Comparison of ENCODE assay signal across 8 cellular contexts in genomic region chr16:2026461-2027023, GRCh38. TPM values are rescaled to one million over a fixed set of nuclear protein-coding genes. Genes with fewer than 3 reads are reported as not detected.
DNase-seq lines count a peak whose midpoint lies in the region; TF ChIP-seq lines count a peak whose summit lies in the region.

Gene NHERF2 (plus strand): TSS chr16:2026902. CDS start chr16:2027006, 104 bp downstream.

- H3K36me3 ChIP-seq in cardiac muscle cell (no peaks in the 10 kb centered on the region), trophoblast cell (ENCODE audit: control insufficient read depth in 1 of 2, insufficient read depth in 2 of 2, low read length in 2 of 2) (peaks cover 5 to 8% of the 10 kb centered on the region in 2 experiments)

- peak within 1 kb of the TSS; percentile 3 for H3K23ac ChIP-seq in trophoblast cell (ENCODE audit: low read length)

- peak within 1 kb of the TSS; percentile 36 for H3K18ac ChIP-seq in trophoblast cell (ENCODE audit: low read length)

- peaks cover 3% of the 10 kb centered on the region for H3K79me2 ChIP-seq in trophoblast cell (ENCODE audit: control insufficient read depth, insufficient read depth, low read length, poor library complexity)

- H3K27ac ChIP-seq in cardiac muscle cell (no peak within 1 kb of the TSS), trophoblast cell (ENCODE audit: low read depth, low read length) (no peak within 1 kb of the TSS)

- peaks cover 7% of the 10 kb centered on the region for H3K27me3 ChIP-seq in cardiac muscle cell
- no peaks in the 10 kb centered on the region for H3K27me3 ChIP-seq in trophoblast cell (ENCODE audit: insufficient read depth, low read length)

- H3K79me1 ChIP-seq in trophoblast cell (ENCODE audit: low read length): peaks cover 18% of the 10 kb centered on the region

- peak within 1 kb of the TSS; percentile 34 for H2BK120ac ChIP-seq in trophoblast cell (ENCODE audit: insufficient read depth, low read length, poor library complexity)

- no CpG with 5 or more reads among the region's 59 CpGs for WGBS in trophoblast cell (ENCODE audit: extremely low coverage, insufficient coverage, insufficient read length)

- peak within 1 kb of the TSS; percentile 61 for H2BK12ac ChIP-seq in trophoblast cell (ENCODE audit: low read length)

- no peaks in the 10 kb centered on the region for H3K9me3 ChIP-seq in cardiac muscle cell (ENCODE audit: low read depth)
- peaks cover 3% of the 10 kb centered on the region for H3K9me3 ChIP-seq in trophoblast cell (ENCODE audit: insufficient read depth, low read depth, low read length)

- peak within 1 kb of the TSS; percentile 74 for H4K8ac ChIP-seq in trophoblast cell (ENCODE audit: low read depth, low read length)

- peak within 1 kb of the TSS; percentile 34 for H4K12ac ChIP-seq in trophoblast cell (ENCODE audit: low read depth, low read length)

- H3K14ac ChIP-seq in trophoblast cell (ENCODE audit: low read length): peak within 1 kb of the TSS; percentile 35

- TF ChIP-seq CTCF in AG09309 (IDR thresholded peaks at IDR 0.05; ENCODE audit: control insufficient read depth, insufficient read depth, low read depth, low read length, missing control alignments) (no peak), cardiac muscle cell (IDR thresholded peaks at IDR 0.05; ENCODE audit: low read depth, low read length) (no peak)

- H4K91ac ChIP-seq in trophoblast cell (ENCODE audit: low read depth, low read length): peak within 1 kb of the TSS; percentile 53

- peak within 1 kb of the TSS; percentile 76 for H3K4me3 ChIP-seq in AG09309 (ENCODE audit: control insufficient read depth, low read depth, low read length)
- peak within 1 kb of the TSS; percentile 45 for H3K4me3 ChIP-seq in cardiac muscle cell
- H3K4me3 ChIP-seq in trophoblast cell (ENCODE audit: low read depth, low read length): peak within 1 kb of the TSS; percentile 57

- peak within 1 kb of the TSS; percentile 77 for H3K4me2 ChIP-seq in trophoblast cell (ENCODE audit: low read length)

- no peak within 1 kb of the TSS for H3K9ac ChIP-seq in trophoblast cell (ENCODE audit: low read length)

- no peaks in the 10 kb centered on the region for H3K4me1 ChIP-seq in cardiac muscle cell (ENCODE audit: low read depth)
- peaks cover 17 to 24% of the 10 kb centered on the region in 2 experiments for H3K4me1 ChIP-seq in trophoblast cell (ENCODE audit: control insufficient read depth in 1 of 2, insufficient read depth in 2 of 2, low read length in 2 of 2)

- no peak within 1 kb of the TSS for H3K4ac ChIP-seq in trophoblast cell (ENCODE audit: low read depth, low read length)

- no peak within 1 kb of the TSS for H2BK5ac ChIP-seq in trophoblast cell (ENCODE audit: low read depth, low read length, poor library complexity)

- peak within 1 kb of the TSS; percentile 40 for H2AFZ ChIP-seq in trophoblast cell (ENCODE audit: insufficient read depth, low read length, poor library complexity)

- DNase-seq in AG09309 (ENCODE audit: low read depth): no peak
- DNase-seq in HK-2 (ENCODE audit: unreplicated experiment): peak; percentile 34
- DNase-seq in activated effector memory CD4-positive, alpha-beta T cell treated with Interleukin-2 at 50 U/mL for 16 hours: peak; percentile 25
- peak; percentile 31 to 61 for DNase-seq in cardiac muscle cell (ENCODE audit: low read depth in 1 of 2, low spot score in 1 of 2)
- peak in 1 of 2 donors; percentile 46 for DNase-seq in trophoblast cell
- DNase-seq in putamen (ENCODE audit: low spot score): no peak
- DNase-seq in SW480 (ENCODE audit: low spot score): no peak
- no peak for DNase-seq in DMS79 (lab: John Stamatoyannopoulos, UW)

- peak within 1 kb of the TSS; percentile 66 for H2AK5ac ChIP-seq in trophoblast cell (ENCODE audit: low read length)

RNA-seq across cellular contexts. Expression of gene NHERF2, which starts in this region (rescaled TPM):
- total RNA-seq in cardiac muscle cell: 33.0 and 34.7 TPM in 2 replicates
- polyA plus RNA-seq in cardiac muscle cell: 37.4 and 50.7 TPM in 2 replicates
- polyA plus RNA-seq in trophoblast cell (2013): 21.9 and 22.1 TPM in 2 replicates

Comparison
In these comparisons a context has a peak if more than half of its experiments do, and no peak if none do; other contexts are left out.
1. DNase-seq: peak in HK-2 (single experiment), activated effector memory CD4-positive, alpha-beta T cell treated with Interleukin-2 at 50 U/mL for 16 hours (single experiment) and cardiac muscle cell (2 of 2); none in AG09309 (single experiment), putamen (single experiment), SW480 (single experiment) and DMS79 (single experiment).
2. Peak in every context shown above with its lines, with median percentiles within 50 percentile points of each other: H3K4me3 ChIP-seq.